12 cellular contexts compared by ENCODE assay signal in the genomic region with DNA sequence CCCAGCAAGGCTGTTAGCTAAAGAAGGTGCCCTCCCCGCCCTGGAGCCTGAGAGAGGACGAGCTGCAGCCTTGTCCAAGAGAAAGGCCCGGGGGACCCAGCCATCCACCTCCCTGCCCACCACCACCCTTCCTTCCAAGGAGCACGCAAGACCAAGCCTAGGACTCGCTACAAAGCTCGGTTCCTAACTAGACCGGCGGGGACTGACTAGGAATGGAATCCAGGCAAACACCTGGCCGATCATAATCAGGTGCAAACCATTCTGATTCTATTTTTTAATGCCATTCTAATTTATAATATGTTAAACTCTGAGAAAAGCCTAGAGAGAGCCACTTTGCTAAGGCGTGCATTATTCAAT. TPM values are rescaled to one million over a fixed set of nuclear protein-coding genes. Genes with fewer than 3 reads are reported as not detected.
A peak's percentile ranks its signal among the peaks of the same experiment; 100 is the strongest.
DNase-seq lines count a peak whose midpoint lies in the region; ATAC-seq and TF ChIP-seq lines count a peak whose summit lies in the region.
"Had no signal": no experiment of that assay in that cellular context is flagged by ENCODE, and none has a peak within 500 bp of the region (broad histone marks: within the 10 kb centered on the region; RNA-seq: fewer than 3 reads in every experiment).

No MANE protein-coding gene starts in this region.

- no peaks in the 10 kb centered on the region for H4K20me1 ChIP-seq in hepatocyte (ENCODE audit: insufficient read depth, poor library complexity, severe bottlenecking)

- peaks cover 4% of the 10 kb centered on the region for H3K36me3 Mint-ChIP-seq in MCF 10A (ENCODE audit: insufficient read depth, unreplicated experiment)

- no peaks in the 10 kb centered on the region for H3K79me2 ChIP-seq in hepatocyte

- peak overlapping the region; percentile 92 for H3K4me2 ChIP-seq in hepatocyte

- H3K27ac Mint-ChIP-seq in MCF 10A (ENCODE audit: low read depth, unreplicated experiment), result peak overlapping the region; percentile 99
- H3K27ac Mint-ChIP-seq: CD4-positive, alpha-beta T cell had no signal

- 8% methylated on average over 10 of the region's 10 CpGs for WGBS in hepatocyte (ENCODE audit: low lambda C conversion rate, missing lambda C conversion rate)

- TF ChIP-seq CTCF in MCF 10A (IDR thresholded peaks at IDR 0.05; ENCODE audit: unreplicated experiment) (no peak), hepatocyte (IDR thresholded peaks at IDR 0.05; ENCODE audit: poor library complexity) (no peak)

- H3K9me3 ChIP-seq in hepatocyte (ENCODE audit: low read depth), result no peaks in the 10 kb centered on the region

- H3K27ac ChIP-seq in hepatocyte (no peak overlapping the region), rectal smooth muscle tissue (ENCODE audit: low read depth, low read length) (peak overlapping the region; percentile 94)

- H3K4me3 ChIP-seq in hepatocyte (peak overlapping the region; percentile 47), rectal smooth muscle tissue (ENCODE audit: low read length) (peak overlapping the region; percentile 71)

- H3K27me3 Mint-ChIP-seq in MCF 10A (ENCODE audit: insufficient read depth, unreplicated experiment), result no peaks in the 10 kb centered on the region

- H3K9ac ChIP-seq in rectal smooth muscle tissue (ENCODE audit: low read length), result no peak overlapping the region

- H3K27me3 ChIP-seq in hepatocyte, result peaks cover 11% of the 10 kb centered on the region
- peaks cover 3% of the 10 kb centered on the region for H3K27me3 ChIP-seq in rectal smooth muscle tissue (ENCODE audit: control insufficient read depth, insufficient read depth, low read length)

- DNase-seq in D341Med (ENCODE audit: low spot score) (peak; percentile 42), MCF 10A (ENCODE audit: unreplicated experiment) (no peak), hepatocyte (ENCODE audit: low spot score) (no peak), NCI-H446 treated with DMSO at 0.1 percent for 48 hours (lab: John Stamatoyannopoulos, UW) (no peak), hippocampal formation (lab: John Stamatoyannopoulos, UW) (no peak)
- DNase-seq in NK-92 treated with Interleukin-12 subunit alpha and Interleukin-12 subunit beta, amount 100 ng/mL, for 24 hours (lab: John Stamatoyannopoulos, UW), result no peak
- DNase-seq: CD4-positive, alpha-beta T cell; effector CD4-positive, alpha-beta T cell; NCI-H1092 had no signal

- H3K36me3 ChIP-seq in hepatocyte (replicated peaks; ENCODE audit: insufficient read depth, low read depth) (no peaks in the 10 kb centered on the region), rectal smooth muscle tissue (ENCODE audit: control insufficient read depth, insufficient read depth, low read length) (no peaks in the 10 kb centered on the region)

- BruUV-seq in MCF 10A (replicated peaks; lab: Mats Ljungman, UMichigan), result TSS peak; percentile 82

- H3K9me2 ChIP-seq in hepatocyte (replicated peaks; ENCODE audit: insufficient read depth), result no peaks in the 10 kb centered on the region

- no peak for ATAC-seq in GM19324 (IDR thresholded peaks at IDR 0.05; ENCODE audit: low FRiP score, unreplicated experiment)
- ATAC-seq: stimulated activated naive CD8-positive, alpha-beta T cell treated with anti-CD3 and anti-CD28 coated beads, Interleukin-15, Interleukin-2, amounts not matched to agents 100 U/mL and 50 U/mL, for 24 hours had no signal

- H3K4me1 ChIP-seq in hepatocyte (ENCODE audit: insufficient read depth) (peaks cover 14% of the 10 kb centered on the region), rectal smooth muscle tissue (ENCODE audit: control insufficient read depth, insufficient read depth, low read length) (peaks cover 5% of the 10 kb centered on the region)

- H3K4me1 Mint-ChIP-seq in MCF 10A (ENCODE audit: insufficient read depth, unreplicated experiment), result peaks cover 18% of the 10 kb centered on the region

- H2AFZ ChIP-seq in hepatocyte, result peak overlapping the region; percentile 62

- H3K9me3 Mint-ChIP-seq in MCF 10A (ENCODE audit: unreplicated experiment), result no peaks in the 10 kb centered on the region
- H3K9me3 Mint-ChIP-seq: CD4-positive, alpha-beta T cell had no signal

- H3K4me3 Mint-ChIP-seq in MCF 10A (ENCODE audit: unreplicated experiment), result peak overlapping the region; percentile 82
- H3K4me3 Mint-ChIP-seq: CD4-positive, alpha-beta T cell had no signal

- intact Hi-C loops in MCF 10A (cut with micrococcal nuclease), result no loop called here

- POLR2A ChIA-PET in MCF 10A (lab: Yijun Ruan, JAX), result interaction anchor here (0.6 to 14.3 kb wide), 11 partner anchors 8 to 88 kb away, joined by 3 to 234 read pairs (median 14); a partner anchor contains a TSS

- CTCF ChIA-PET in MCF 10A (lab: Yijun Ruan, JAX), result interaction anchor here (0.7 to 3.1 kb wide), 7 partner anchors 9 to 52 kb away, joined by 3 to 18 read pairs (median 4); no protein-coding TSS in a partner anchor

RNA-seq across cellular contexts. Expression of a gene that starts 19.7 kb away (rescaled TPM):
- total RNA-seq in MCF 10A (2022) (141 and 167 TPM in 2 replicates), hepatocyte (68.6 and 86.1 TPM in 2 replicates)
- 96.3 and 109 TPM in 2 replicates for polyA plus RNA-seq in hepatocyte

RNA-seq across cellular contexts. Expression of a gene that starts 34.2 kb away (rescaled TPM):
- total RNA-seq in MCF 10A (2022) (not detected in 2 replicates), hepatocyte (not detected in 2 replicates)
- not detected in 2 replicates for polyA plus RNA-seq in hepatocyte
- total RNA-seq: CD4-positive, alpha-beta T cell had no signal
